In the genomic region with DNA sequence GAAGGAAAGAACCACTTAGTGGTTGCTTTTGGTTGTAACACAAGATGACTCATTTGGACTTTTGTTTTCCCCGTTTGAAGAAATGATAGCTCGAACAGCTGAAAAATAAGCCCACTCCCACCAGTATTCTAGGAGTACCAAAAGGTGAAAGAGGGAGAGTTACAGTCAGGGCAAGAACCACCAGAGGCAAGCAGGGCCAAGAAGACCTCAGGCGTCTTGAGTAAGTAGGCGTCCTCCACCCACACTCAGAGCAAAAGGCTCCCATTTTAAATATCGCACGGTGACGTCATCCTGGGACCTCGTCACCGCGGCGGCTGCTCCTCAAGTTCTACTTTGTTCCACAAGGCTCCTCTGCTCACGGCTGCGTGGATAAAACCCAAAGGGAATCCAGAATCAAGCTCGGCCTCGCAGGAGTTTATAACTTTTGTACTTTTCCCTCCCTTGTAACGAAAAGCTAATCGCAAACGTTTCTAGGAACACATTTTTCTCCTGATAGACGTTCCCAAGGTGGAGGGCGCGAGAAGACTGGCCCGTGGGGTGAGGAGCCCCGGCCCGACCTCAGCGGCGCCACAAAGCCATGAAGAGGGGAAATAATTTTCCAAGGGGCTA, we compare ENCODE assay signal across 1 cellular context.
TF ChIP-seq lines count a peak whose summit lies in the region.

No MANE protein-coding gene starts in this region.

TF ChIP-seq in WTC11, 78 proteins besides CTCF, POLR2A, EP300 and RAD21 (continued from another document):
- TF ChIP-seq, protein P1, sequence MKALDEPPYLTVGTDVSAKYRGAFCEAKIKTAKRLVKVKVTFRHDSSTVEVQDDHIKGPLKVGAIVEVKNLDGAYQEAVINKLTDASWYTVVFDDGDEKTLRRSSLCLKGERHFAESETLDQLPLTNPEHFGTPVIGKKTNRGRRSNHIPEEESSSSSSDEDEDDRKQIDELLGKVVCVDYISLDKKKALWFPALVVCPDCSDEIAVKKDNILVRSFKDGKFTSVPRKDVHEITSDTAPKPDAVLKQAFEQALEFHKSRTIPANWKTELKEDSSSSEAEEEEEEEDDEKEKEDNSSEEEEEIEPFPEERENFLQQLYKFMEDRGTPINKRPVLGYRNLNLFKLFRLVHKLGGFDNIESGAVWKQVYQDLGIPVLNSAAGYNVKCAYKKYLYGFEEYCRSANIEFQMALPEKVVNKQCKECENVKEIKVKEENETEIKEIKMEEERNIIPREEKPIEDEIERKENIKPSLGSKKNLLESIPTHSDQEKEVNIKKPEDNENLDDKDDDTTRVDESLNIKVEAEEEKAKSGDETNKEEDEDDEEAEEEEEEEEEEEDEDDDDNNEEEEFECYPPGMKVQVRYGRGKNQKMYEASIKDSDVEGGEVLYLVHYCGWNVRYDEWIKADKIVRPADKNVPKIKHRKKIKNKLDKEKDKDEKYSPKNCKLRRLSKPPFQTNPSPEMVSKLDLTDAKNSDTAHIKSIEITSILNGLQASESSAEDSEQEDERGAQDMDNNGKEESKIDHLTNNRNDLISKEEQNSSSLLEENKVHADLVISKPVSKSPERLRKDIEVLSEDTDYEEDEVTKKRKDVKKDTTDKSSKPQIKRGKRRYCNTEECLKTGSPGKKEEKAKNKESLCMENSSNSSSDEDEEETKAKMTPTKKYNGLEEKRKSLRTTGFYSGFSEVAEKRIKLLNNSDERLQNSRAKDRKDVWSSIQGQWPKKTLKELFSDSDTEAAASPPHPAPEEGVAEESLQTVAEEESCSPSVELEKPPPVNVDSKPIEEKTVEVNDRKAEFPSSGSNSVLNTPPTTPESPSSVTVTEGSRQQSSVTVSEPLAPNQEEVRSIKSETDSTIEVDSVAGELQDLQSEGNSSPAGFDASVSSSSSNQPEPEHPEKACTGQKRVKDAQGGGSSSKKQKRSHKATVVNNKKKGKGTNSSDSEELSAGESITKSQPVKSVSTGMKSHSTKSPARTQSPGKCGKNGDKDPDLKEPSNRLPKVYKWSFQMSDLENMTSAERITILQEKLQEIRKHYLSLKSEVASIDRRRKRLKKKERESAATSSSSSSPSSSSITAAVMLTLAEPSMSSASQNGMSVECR (CRISPR knock-in tag; IDR thresholded peaks at IDR 0.05; ENCODE audit: borderline replicate concordance), result no peak
- TF ChIP-seq GRHL2 (CRISPR knock-in tag; IDR thresholded peaks at IDR 0.05; ENCODE audit: insufficient replicate concordance, severe bottlenecking), result no peak
- no peak for TF ChIP-seq FOXP1 (CRISPR knock-in tag; IDR thresholded peaks at IDR 0.05; ENCODE audit: borderline replicate concordance)
- no peak for TF ChIP-seq GABPB1 (CRISPR knock-in tag; IDR thresholded peaks at IDR 0.05)
- TF ChIP-seq, protein P2, sequence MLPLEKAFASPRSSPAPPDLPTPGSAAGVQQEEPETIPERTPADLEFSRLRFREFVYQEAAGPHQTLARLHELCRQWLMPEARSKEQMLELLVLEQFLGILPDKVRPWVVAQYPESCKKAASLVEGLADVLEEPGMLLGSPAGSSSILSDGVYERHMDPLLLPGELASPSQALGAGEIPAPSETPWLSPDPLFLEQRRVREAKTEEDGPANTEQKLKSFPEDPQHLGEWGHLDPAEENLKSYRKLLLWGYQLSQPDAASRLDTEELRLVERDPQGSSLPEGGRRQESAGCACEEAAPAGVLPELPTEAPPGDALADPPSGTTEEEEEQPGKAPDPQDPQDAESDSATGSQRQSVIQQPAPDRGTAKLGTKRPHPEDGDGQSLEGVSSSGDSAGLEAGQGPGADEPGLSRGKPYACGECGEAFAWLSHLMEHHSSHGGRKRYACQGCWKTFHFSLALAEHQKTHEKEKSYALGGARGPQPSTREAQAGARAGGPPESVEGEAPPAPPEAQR (CRISPR knock-in tag; IDR thresholded peaks at IDR 0.05), result no peak
- no peak for TF ChIP-seq ZNF138 (CRISPR knock-in tag; conservative IDR thresholded peaks at IDR 0.05)
- peak; percentile 72; the same call in 1 of the 2 replicates for TF ChIP-seq ZNF121 (CRISPR knock-in tag; IDR thresholded peaks at IDR 0.05)
- no peak for TF ChIP-seq PRRX2 (CRISPR knock-in tag; IDR thresholded peaks at IDR 0.05)
- peak; percentile 38; the same call in 1 of the 2 replicates for TF ChIP-seq CREM (CRISPR knock-in tag; IDR thresholded peaks at IDR 0.05)
- TF ChIP-seq, protein P3, sequence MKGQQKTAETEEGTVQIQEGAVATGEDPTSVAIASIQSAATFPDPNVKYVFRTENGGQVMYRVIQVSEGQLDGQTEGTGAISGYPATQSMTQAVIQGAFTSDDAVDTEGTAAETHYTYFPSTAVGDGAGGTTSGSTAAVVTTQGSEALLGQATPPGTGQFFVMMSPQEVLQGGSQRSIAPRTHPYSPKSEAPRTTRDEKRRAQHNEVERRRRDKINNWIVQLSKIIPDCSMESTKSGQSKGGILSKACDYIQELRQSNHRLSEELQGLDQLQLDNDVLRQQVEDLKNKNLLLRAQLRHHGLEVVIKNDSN (CRISPR knock-in tag; IDR thresholded peaks at IDR 0.05), result no peak
